24 cellular contexts compared by ENCODE assay signal in the genomic region with DNA sequence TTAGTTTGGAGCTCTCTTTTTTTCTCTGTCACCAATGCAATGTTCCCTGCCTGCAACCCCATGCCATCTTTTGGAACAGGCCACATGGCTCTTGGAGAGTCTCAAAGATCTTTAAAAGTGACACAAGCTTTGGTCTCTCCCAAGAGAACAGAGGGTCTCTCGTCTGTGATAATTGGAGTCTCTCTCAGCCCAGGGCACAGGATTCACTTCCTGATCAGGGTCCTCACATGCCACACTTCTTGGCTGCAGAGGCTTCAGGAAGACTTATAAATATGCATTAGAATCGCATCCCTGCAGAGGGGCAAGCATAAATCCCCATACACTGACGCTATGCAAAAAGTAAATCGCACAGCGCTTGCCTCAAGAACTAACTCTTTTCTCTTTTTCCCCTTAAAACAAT.
"Had no signal": no experiment of that assay in that cellular context is flagged by ENCODE, and none has a peak within 500 bp of the region (broad histone marks: within the 10 kb centered on the region; RNA-seq: fewer than 3 reads in every experiment).

No MANE protein-coding gene starts in this region.

- H3K36me3 Mint-ChIP-seq: activated naive CD4-positive, alpha-beta T cell treated with anti-CD3 and anti-CD28 coated beads, Interleukin-2, amount 50 U/mL, for 24 hours; immature natural killer cell; naive thymus-derived CD4-positive, alpha-beta T cell had no signal

- H3K36me3 ChIP-seq: brain microvascular endothelial cell, gastroesophageal sphincter, heart left ventricle, neutrophil, ovary, prostate gland, spleen, uterus had no signal

- H3K4me3 ChIP-seq: gastroesophageal sphincter, heart left ventricle, lung, ovary, prostate gland, spleen, testis, uterus had no signal

- H3K27ac Mint-ChIP-seq: activated CD4-positive, alpha-beta memory T cell treated with anti-CD3 and anti-CD28 coated beads, Interleukin-2, amount 10 ng/mL, durations not matched to agents 7 days and 5 days; activated CD4-positive, alpha-beta T cell treated with anti-CD3 and anti-CD28 coated beads, Interleukin-2, amount 10 ng/mL, durations not matched to agents 24 days and 14 days; activated naive CD4-positive, alpha-beta T cell treated with anti-CD3 and anti-CD28 coated beads, Interleukin-2, amount 50 U/mL, for 24 hours; activated T-helper 1 cell treated with anti-CD3 and anti-CD28 coated beads, Interleukin-12 subunit alpha, Interleukin-12 subunit beta, Interleukin-2, Interleukin-4 antibody, amounts not matched to agents 30 ng/mL and 10 ng/mL and 1 ng/mL, durations not matched to agents 14 hours and 24 hours and 36 hours; effector memory CD8-positive, alpha-beta T cell; immature natural killer cell; naive thymus-derived CD4-positive, alpha-beta T cell; T-helper 17 cell had no signal

- H3K4me1 Mint-ChIP-seq: activated CD4-positive, alpha-beta memory T cell treated with anti-CD3 and anti-CD28 coated beads, Interleukin-2, amount 10 ng/mL, durations not matched to agents 7 days and 5 days; activated CD4-positive, alpha-beta T cell treated with anti-CD3 and anti-CD28 coated beads, Interleukin-2, amount 10 ng/mL, durations not matched to agents 24 days and 14 days; immature natural killer cell had no signal

- H3K27ac ChIP-seq: brain microvascular endothelial cell, gastroesophageal sphincter, heart left ventricle, neutrophil, ovary, prostate gland, spleen, testis, uterus had no signal

- H3K9me3 Mint-ChIP-seq: activated CD4-positive, alpha-beta memory T cell treated with anti-CD3 and anti-CD28 coated beads, Interleukin-2, amount 10 ng/mL, durations not matched to agents 7 days and 5 days; activated CD4-positive, alpha-beta T cell treated with anti-CD3 and anti-CD28 coated beads, Interleukin-2, amount 10 ng/mL, durations not matched to agents 24 days and 14 days; activated naive CD4-positive, alpha-beta T cell treated with anti-CD3 and anti-CD28 coated beads, Interleukin-2, amount 50 U/mL, for 24 hours; activated T-helper 1 cell treated with anti-CD3 and anti-CD28 coated beads, Interleukin-12 subunit alpha, Interleukin-12 subunit beta, Interleukin-2, Interleukin-4 antibody, amounts not matched to agents 30 ng/mL and 10 ng/mL and 1 ng/mL, durations not matched to agents 14 hours and 24 hours and 36 hours had no signal

- H3K27me3 ChIP-seq: brain microvascular endothelial cell, gastroesophageal sphincter, neutrophil, ovary, testis, uterus had no signal

- H3K9me3 ChIP-seq: gastroesophageal sphincter, heart left ventricle, neutrophil, ovary, prostate gland, spleen, testis, uterus had no signal

- H3K4me1 ChIP-seq: gastroesophageal sphincter, prostate gland, spleen, testis, uterus had no signal

- DNase-seq: activated CD4-positive, alpha-beta memory T cell treated with anti-CD3 and anti-CD28 coated beads, Interleukin-2, amount 10 ng/mL, durations not matched to agents 7 days and 5 days; activated CD4-positive, alpha-beta T cell treated with anti-CD3 and anti-CD28 coated beads, Interleukin-2, amount 10 ng/mL, durations not matched to agents 24 days and 14 days; activated gamma-delta T cell; anterior cingulate cortex; brain microvascular endothelial cell; caudate nucleus; effector memory CD8-positive, alpha-beta T cell; heart left ventricle; immature natural killer cell; naive thymus-derived CD4-positive, alpha-beta T cell; ovary; spleen; stimulated activated CD4-positive, alpha-beta T cell treated with anti-CD3 and anti-CD28 coated beads, Interleukin-4, amount 100 ng/mL, for 1 hour; stimulated activated naive CD4-positive, alpha-beta T cell; T-helper 17 cell; testis; trophoblast cell; uterus had no signal

- H3K4me3 Mint-ChIP-seq: activated CD4-positive, alpha-beta memory T cell treated with anti-CD3 and anti-CD28 coated beads, Interleukin-2, amount 10 ng/mL, durations not matched to agents 7 days and 5 days; activated CD4-positive, alpha-beta T cell treated with anti-CD3 and anti-CD28 coated beads, Interleukin-2, amount 10 ng/mL, durations not matched to agents 24 days and 14 days; activated naive CD4-positive, alpha-beta T cell treated with anti-CD3 and anti-CD28 coated beads, Interleukin-2, amount 50 U/mL, for 24 hours; activated T-helper 1 cell treated with anti-CD3 and anti-CD28 coated beads, Interleukin-12 subunit alpha, Interleukin-12 subunit beta, Interleukin-2, Interleukin-4 antibody, amounts not matched to agents 30 ng/mL and 10 ng/mL and 1 ng/mL, durations not matched to agents 14 hours and 24 hours and 36 hours; effector memory CD8-positive, alpha-beta T cell; immature natural killer cell; naive thymus-derived CD4-positive, alpha-beta T cell; T-helper 17 cell had no signal
